1 cellular context compared by ENCODE assay signal in the genomic region with DNA sequence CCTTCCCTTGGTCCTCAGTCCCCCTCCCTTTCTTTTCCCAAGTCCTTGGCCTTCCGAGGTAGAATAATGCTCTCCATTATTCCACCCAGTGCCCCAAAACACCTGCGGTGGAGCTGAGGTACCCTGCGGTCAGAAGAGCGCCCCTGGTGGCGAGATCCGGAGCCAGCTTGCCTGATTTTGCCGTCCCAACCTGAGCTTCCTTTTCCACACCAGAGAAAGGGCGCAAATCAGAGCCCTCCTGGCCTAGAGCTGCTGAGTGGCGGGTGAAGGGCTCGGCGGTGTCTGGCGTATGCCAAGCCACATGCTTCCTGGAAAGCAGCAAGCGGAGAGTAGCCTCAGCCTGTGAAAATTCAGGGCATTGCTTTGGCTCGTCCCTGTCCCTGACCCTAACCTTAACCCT.
TF ChIP-seq lines count a peak whose summit lies in the region.

No MANE protein-coding gene starts in this region.

TF ChIP-seq in GM12878, 131 proteins besides CTCF, POLR2A, EP300 and RAD21 (continued from another document):
- TF ChIP-seq, protein P1, sequence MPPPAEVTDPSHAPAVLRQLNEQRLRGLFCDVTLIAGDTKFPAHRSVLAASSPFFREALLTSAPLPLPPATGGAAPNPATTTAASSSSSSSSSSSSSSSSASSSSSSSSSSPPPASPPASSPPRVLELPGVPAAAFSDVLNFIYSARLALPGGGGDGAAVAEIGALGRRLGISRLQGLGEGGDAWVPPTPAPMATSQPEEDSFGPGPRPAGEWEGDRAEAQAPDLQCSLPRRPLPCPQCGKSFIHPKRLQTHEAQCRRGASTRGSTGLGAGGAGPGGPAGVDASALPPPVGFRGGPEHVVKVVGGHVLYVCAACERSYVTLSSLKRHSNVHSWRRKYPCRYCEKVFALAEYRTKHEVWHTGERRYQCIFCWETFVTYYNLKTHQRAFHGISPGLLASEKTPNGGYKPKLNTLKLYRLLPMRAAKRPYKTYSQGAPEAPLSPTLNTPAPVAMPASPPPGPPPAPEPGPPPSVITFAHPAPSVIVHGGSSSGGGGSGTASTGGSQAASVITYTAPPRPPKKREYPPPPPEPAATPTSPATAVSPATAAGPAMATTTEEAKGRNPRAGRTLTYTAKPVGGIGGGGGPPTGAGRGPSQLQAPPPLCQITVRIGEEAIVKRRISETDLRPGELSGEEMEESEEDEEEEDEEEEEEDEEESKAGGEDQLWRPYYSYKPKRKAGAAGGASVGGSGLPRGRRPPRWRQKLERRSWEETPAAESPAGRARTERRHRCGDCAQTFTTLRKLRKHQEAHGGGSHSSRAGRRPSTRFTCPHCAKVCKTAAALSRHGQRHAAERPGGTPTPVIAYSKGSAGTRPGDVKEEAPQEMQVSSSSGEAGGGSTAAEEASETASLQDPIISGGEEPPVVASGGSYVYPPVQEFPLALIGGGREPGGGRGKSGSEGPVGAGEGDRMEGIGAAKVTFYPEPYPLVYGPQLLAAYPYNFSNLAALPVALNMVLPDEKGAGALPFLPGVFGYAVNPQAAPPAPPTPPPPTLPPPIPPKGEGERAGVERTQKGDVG (CRISPR knock-in tag; IDR thresholded peaks at IDR 0.05), result no peak
- TF ChIP-seq, protein P2, sequence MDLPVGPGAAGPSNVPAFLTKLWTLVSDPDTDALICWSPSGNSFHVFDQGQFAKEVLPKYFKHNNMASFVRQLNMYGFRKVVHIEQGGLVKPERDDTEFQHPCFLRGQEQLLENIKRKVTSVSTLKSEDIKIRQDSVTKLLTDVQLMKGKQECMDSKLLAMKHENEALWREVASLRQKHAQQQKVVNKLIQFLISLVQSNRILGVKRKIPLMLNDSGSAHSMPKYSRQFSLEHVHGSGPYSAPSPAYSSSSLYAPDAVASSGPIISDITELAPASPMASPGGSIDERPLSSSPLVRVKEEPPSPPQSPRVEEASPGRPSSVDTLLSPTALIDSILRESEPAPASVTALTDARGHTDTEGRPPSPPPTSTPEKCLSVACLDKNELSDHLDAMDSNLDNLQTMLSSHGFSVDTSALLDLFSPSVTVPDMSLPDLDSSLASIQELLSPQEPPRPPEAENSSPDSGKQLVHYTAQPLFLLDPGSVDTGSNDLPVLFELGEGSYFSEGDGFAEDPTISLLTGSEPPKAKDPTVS (IDR thresholded peaks at IDR 0.05; ENCODE audit: low read depth, low read length), result no peak
- TF ChIP-seq NFXL1 (IDR thresholded peaks at IDR 0.05; ENCODE audit: borderline replicate concordance) (no peak), ASH2L (IDR thresholded peaks at IDR 0.05; ENCODE audit: borderline replicate concordance, low read depth) (no peak)
- TF ChIP-seq, protein P3, sequence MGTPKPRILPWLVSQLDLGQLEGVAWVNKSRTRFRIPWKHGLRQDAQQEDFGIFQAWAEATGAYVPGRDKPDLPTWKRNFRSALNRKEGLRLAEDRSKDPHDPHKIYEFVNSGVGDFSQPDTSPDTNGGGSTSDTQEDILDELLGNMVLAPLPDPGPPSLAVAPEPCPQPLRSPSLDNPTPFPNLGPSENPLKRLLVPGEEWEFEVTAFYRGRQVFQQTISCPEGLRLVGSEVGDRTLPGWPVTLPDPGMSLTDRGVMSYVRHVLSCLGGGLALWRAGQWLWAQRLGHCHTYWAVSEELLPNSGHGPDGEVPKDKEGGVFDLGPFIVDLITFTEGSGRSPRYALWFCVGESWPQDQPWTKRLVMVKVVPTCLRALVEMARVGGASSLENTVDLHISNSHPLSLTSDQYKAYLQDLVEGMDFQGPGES (IDR thresholded peaks at IDR 0.05), result no peak
TF ChIP-seq in GM12878: peak in this region for 0.
